Comparison of ENCODE assay signal across 21 cellular contexts in the genomic region with DNA sequence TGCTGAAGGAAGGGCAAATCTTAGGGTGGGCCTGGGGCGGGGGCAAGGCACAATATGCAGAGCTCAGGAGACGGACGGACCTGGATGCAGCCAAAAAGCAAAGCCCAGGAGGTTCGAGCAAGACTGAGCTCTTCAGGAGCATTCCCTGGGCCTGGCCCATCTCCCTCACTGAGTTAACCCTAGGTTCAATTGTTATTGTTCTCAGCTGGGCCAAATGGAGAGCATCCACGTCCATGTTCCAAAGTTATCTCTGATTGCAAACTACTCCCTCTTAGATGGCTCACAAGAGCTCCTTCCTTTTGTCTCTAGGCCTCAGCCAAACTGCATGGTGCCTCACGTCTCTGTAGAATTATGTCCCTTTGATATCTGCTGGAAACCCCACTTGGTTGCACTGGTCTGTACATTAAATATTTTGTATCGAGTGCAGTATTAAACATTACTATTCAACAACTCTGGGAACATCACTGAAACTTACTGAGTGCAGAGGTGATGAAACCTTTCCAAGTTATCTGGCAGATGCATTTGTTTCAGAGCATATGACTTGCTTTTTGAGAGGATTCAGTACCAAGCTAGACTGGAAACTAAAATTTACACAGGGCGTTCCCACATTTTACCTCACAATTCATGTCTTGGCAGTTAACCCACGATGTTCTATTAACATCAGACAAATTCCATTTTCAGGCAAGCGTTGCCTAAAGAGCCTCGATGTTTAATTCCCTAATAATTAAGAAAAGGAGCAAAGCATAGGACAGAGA. TPM values are rescaled to one million over a fixed set of nuclear protein-coding genes. Genes with fewer than 3 reads are reported as not detected.
A peak's percentile ranks its signal among the peaks of the same experiment; 100 is the strongest.
DNase-seq lines count a peak whose midpoint lies in the region; ATAC-seq and TF ChIP-seq lines count a peak whose summit lies in the region.
"Had no signal": no experiment of that assay in that cellular context is flagged by ENCODE, and none has a peak within 500 bp of the region (broad histone marks: within the 10 kb centered on the region; RNA-seq: fewer than 3 reads in every experiment).

No MANE protein-coding gene starts in this region.

- no peaks in the 10 kb centered on the region for H3K27me3 Mint-ChIP-seq in CD8-positive, alpha-beta T cell (ENCODE audit: low read depth)
- H3K27me3 Mint-ChIP-seq: activated B cell treated with CpG ODN at 0.5 μM for 24 hours; activated CD4-positive, alpha-beta memory T cell treated with anti-CD3 and anti-CD28 coated beads for 36 hours had no signal

- no peak overlapping the region for H3K27ac ChIP-seq in CD8-positive, alpha-beta T cell (ENCODE audit: low read depth, low read length)
- H3K27ac ChIP-seq in esophagus muscularis mucosa (replicated peaks in 1 of 4) (peak overlapping the region; percentile 44 to 72 (median 56)), right atrium auricular region (peak overlapping the region; percentile 4 to 60), spleen (no peak overlapping the region)
- H3K27ac ChIP-seq: BLaER1 treated with 17β-estradiol and CSF1 and Interleukin-3, amounts not matched to agents 10 nM and 100 nM; foreskin keratinocyte; parathyroid adenoma had no signal

- intact Hi-C loops in CD8-positive, alpha-beta T cell (cut with DNase I, micrococcal nuclease): no loop called here
- intact Hi-C loops in esophagus muscularis mucosa (cut with DNase I) (no loop called here), spleen (cut with DNase I; ENCODE audit: low total_unique reads) (no loop called here)

- H3K27ac Mint-ChIP-seq in CD8-positive, alpha-beta T cell: peak overlapping the region; percentile 64
- H3K27ac Mint-ChIP-seq: activated B cell treated with CpG ODN at 0.5 μM for 24 hours; activated CD4-positive, alpha-beta memory T cell treated with anti-CD3 and anti-CD28 coated beads for 36 hours; activated naive CD4-positive, alpha-beta T cell treated with anti-CD3 and anti-CD28 coated beads for 36 hours; HFFc6; T-helper 2 cell treated with Interferon-gamma antibody and Interleukin-4, amounts not matched to agents 5 μg/mL and 100 μg/mL, for 36 hours had no signal

- 68% methylated on average over 11 of the region's 11 CpGs for WGBS in esophagus muscularis mucosa
- WGBS in spleen, 5 donors: 87 to 94% (median 92%) methylated on average over 11 of the region's 11 CpGs

- no peaks in the 10 kb centered on the region for H3K36me3 ChIP-seq in CD8-positive, alpha-beta T cell (ENCODE audit: insufficient read depth, low read length)
- no peaks in the 10 kb centered on the region for H3K36me3 ChIP-seq in esophagus muscularis mucosa
- H3K36me3 ChIP-seq in right atrium auricular region: no peaks in the 10 kb centered on the region
- H3K36me3 ChIP-seq in spleen: no peaks in the 10 kb centered on the region
- H3K36me3 ChIP-seq: BLaER1 treated with 17β-estradiol and CSF1 and Interleukin-3, amounts not matched to agents 10 nM and 100 nM had no signal

- no peak overlapping the region for H3K4me3 Mint-ChIP-seq in CD8-positive, alpha-beta T cell
- H3K4me3 Mint-ChIP-seq: activated B cell treated with CpG ODN at 0.5 μM for 24 hours; activated CD4-positive, alpha-beta memory T cell treated with anti-CD3 and anti-CD28 coated beads for 36 hours; activated naive CD4-positive, alpha-beta T cell treated with anti-CD3 and anti-CD28 coated beads for 36 hours; HFFc6; T-helper 2 cell treated with Interferon-gamma antibody and Interleukin-4, amounts not matched to agents 5 μg/mL and 100 μg/mL, for 36 hours had no signal

- H3K36me3 Mint-ChIP-seq in CD8-positive, alpha-beta T cell: peaks cover 14% of the 10 kb centered on the region

- H3K4me1 Mint-ChIP-seq in CD8-positive, alpha-beta T cell (ENCODE audit: low read depth): peaks cover 45% of the 10 kb centered on the region
- H3K4me1 Mint-ChIP-seq: activated B cell treated with CpG ODN at 0.5 μM for 24 hours had no signal

- H3K27me3 ChIP-seq in CD8-positive, alpha-beta T cell (ENCODE audit: insufficient read depth, low read length): no peaks in the 10 kb centered on the region
- no peaks in the 10 kb centered on the region for H3K27me3 ChIP-seq in esophagus muscularis mucosa
- H3K27me3 ChIP-seq in right atrium auricular region: no peaks in the 10 kb centered on the region
- H3K27me3 ChIP-seq in spleen (replicated peaks in 1 of 7): no peaks in the 10 kb centered on the region
- H3K27me3 ChIP-seq: BLaER1 treated with 17β-estradiol and CSF1 and Interleukin-3, amounts not matched to agents 10 nM and 100 nM; foreskin keratinocyte had no signal

- no peak for ATAC-seq in CD8-positive, alpha-beta T cell
- no peak for ATAC-seq in HG03025 (IDR thresholded peaks at IDR 0.05; ENCODE audit: low FRiP score, unreplicated experiment)
- ATAC-seq: foreskin keratinocyte had no signal

- no peak for TF ChIP-seq EP300 in esophagus muscularis mucosa (IDR thresholded peaks at IDR 0.05)

- TF ChIP-seq POLR2A in esophagus muscularis mucosa (IDR thresholded peaks at IDR 0.05; ENCODE audit: low read depth): no peak
- TF ChIP-seq POLR2A in spleen (IDR thresholded peaks at IDR 0.05): no peak

- POLR2A ChIA-PET in CD8-positive, alpha-beta T cell (lab: Charles Lee): interaction anchor here (0.6 kb wide), 2 partner anchors 30 to 165 kb away, joined by 3 read pairs; no protein-coding TSS in a partner anchor

- H3K9me3 ChIP-seq in CD8-positive, alpha-beta T cell (ENCODE audit: low read length): peaks cover 2% of the 10 kb centered on the region
- H3K9me3 ChIP-seq in esophagus muscularis mucosa (peaks cover 0 to 2% (median under 1%) of the 10 kb centered on the region in 4 donors), right atrium auricular region (peaks cover 0 to under 1% of the 10 kb centered on the region in 2 donors), spleen (peaks cover 0 to 11% (median 5%) of the 10 kb centered on the region in 8 donors)

- H3K4me1 ChIP-seq in CD8-positive, alpha-beta T cell (ENCODE audit: insufficient read depth, low read length): peaks cover 5% of the 10 kb centered on the region
- H3K4me1 ChIP-seq in esophagus muscularis mucosa: peaks cover 29 to 70% (median 61%) of the 10 kb centered on the region in 4 donors
- H3K4me1 ChIP-seq in right atrium auricular region: peaks cover 0 to 32% of the 10 kb centered on the region in 2 donors
- H3K4me1 ChIP-seq in spleen: no peaks in the 10 kb centered on the region
- H3K4me1 ChIP-seq: BLaER1 treated with 17β-estradiol and CSF1 and Interleukin-3, amounts not matched to agents 10 nM and 100 nM; parathyroid adenoma had no signal

- no peak for DNase-seq in CD8-positive, alpha-beta T cell
- DNase-seq in esophagus muscularis mucosa (ENCODE audit: extremely low spot score) (no peak), right atrium auricular region (ENCODE audit: low spot score) (no peak), spleen (peak; percentile 22), NCI-H1105 (lab: John Stamatoyannopoulos, UW) (no peak), foreskin fibroblast (no peak), NCI-H187 treated with DMSO at 0.1 percent for 48 hours (lab: John Stamatoyannopoulos, UW) (no peak)
- DNase-seq: activated B cell treated with CpG ODN at 0.5 μM for 24 hours; activated CD4-positive, alpha-beta memory T cell treated with anti-CD3 and anti-CD28 coated beads for 36 hours; activated naive CD4-positive, alpha-beta T cell treated with anti-CD3 and anti-CD28 coated beads for 36 hours; EL; foreskin keratinocyte; HFFc6; NCI-H1092; NCI-H446 treated with DMSO at 0.1 percent for 48 hours; stimulated activated naive CD4-positive, alpha-beta T cell had no signal

- H3K9me3 Mint-ChIP-seq in CD8-positive, alpha-beta T cell: peaks cover 7% of the 10 kb centered on the region

- CTCF ChIA-PET in CD8-positive, alpha-beta T cell (lab: Charles Lee): no interaction called here

- TF ChIP-seq CTCF in CD8-positive, alpha-beta T cell (IDR thresholded peaks at IDR 0.05): no peak
- TF ChIP-seq CTCF in esophagus muscularis mucosa (IDR thresholded peaks at IDR 0.05) (no peak), right atrium auricular region (IDR thresholded peaks at IDR 0.05) (no peak), spleen (IDR thresholded peaks at IDR 0.05 in 8 of 11, conservative IDR thresholded peaks at IDR 0.05 in 3 of 11) (no peak), foreskin fibroblast (IDR thresholded peaks at IDR 0.05; ENCODE audit: low read depth, low read length) (no peak)

- H3K4me3 ChIP-seq in CD8-positive, alpha-beta T cell (ENCODE audit: low read depth, low read length): no peak overlapping the region
- H3K4me3 ChIP-seq in esophagus muscularis mucosa (no peak overlapping the region), right atrium auricular region (no peak overlapping the region), spleen (no peak overlapping the region), foreskin fibroblast (ENCODE audit: low read depth in 1 of 2, low read length in 2 of 2) (no peak overlapping the region)
- H3K4me3 ChIP-seq: BLaER1 treated with 17β-estradiol and CSF1 and Interleukin-3, amounts not matched to agents 10 nM and 100 nM; lung had no signal

RNA-seq across cellular contexts. Expression of a gene that starts 38.1 kb away (rescaled TPM):
- total RNA-seq in CD8-positive, alpha-beta T cell: 10 to 100 TPM; 66.3 to 75.5 TPM
- total RNA-seq in esophagus muscularis mucosa (100 to 1,000 TPM; 127 to 191 (median 154) TPM), right atrium auricular region (10 to 100 TPM; 79.6 to 80.5 TPM), spleen (10 to 100 TPM; 46.5 to 53.3 (median 48.3) TPM)
- polyA plus RNA-seq in spleen: 10 to 100 TPM in 1 of 3 donors, 1 to 10 TPM in 2; 6.9 to 14.9 (median 9.9) TPM

Comparison
In these comparisons a context has a peak if more than half of its experiments do, and no peak if none do; other contexts are left out.
1. H3K27ac ChIP-seq: peak in esophagus muscularis mucosa (4 of 4) and right atrium auricular region (2 of 2); none in CD8-positive, alpha-beta T cell (single experiment) and spleen (0 of 8).